In genomic region chrX:7110821-7111276, GRCh38 we compare ENCODE assay signal across 8 cellular contexts. TPM values are rescaled to one million over a fixed set of nuclear protein-coding genes. Genes with fewer than 3 reads are reported as not detected.
DNase-seq lines count a peak whose midpoint lies in the region; ATAC-seq and TF ChIP-seq lines count a peak whose summit lies in the region.

No MANE protein-coding gene starts in this region.

- 77 to 80% methylated on average over 5 of the region's 5 CpGs for WGBS in lower leg skin, 2 donors

- peak; percentile 24 for DNase-seq in EL
- DNase-seq in activated T-helper 2 cell treated with anti-CD3 and anti-CD28 coated beads, Interferon-gamma antibody, Interleukin-2, Interleukin-4, amounts not matched to agents 10 μg/mL and 5 μg/mL and 100 μg/mL, durations not matched to agents 14 hours and 24 hours and 36 hours (ENCODE audit: low spot score), result no peak
- DNase-seq in lower leg skin (ENCODE audit: low spot score in 2 of 2), result no peak
- no peak for DNase-seq in HuH-7 (ENCODE audit: low spot score)
- no peak for DNase-seq in NK-92 (lab: John Stamatoyannopoulos, UW; ENCODE audit: unreplicated experiment)
- DNase-seq in SHP77 treated with DMSO at 0.1 percent for 48 hours (lab: John Stamatoyannopoulos, UW), result no peak

- TF ChIP-seq POLR2A in lower leg skin (IDR thresholded peaks at IDR 0.05), result no peak

- H3K4me3 Mint-ChIP-seq in activated T-helper 2 cell treated with anti-CD3 and anti-CD28 coated beads, Interferon-gamma antibody, Interleukin-2, Interleukin-4, amounts not matched to agents 10 μg/mL and 5 μg/mL and 100 μg/mL, durations not matched to agents 14 hours and 24 hours and 36 hours (ENCODE audit: low read depth), result no peak overlapping the region

- peak; percentile 61 for ATAC-seq in GM21360 (IDR thresholded peaks at IDR 0.05; ENCODE audit: unreplicated experiment)
- ATAC-seq in HG03457 (IDR thresholded peaks at IDR 0.05; ENCODE audit: unreplicated experiment), result peak; percentile 50

- peak overlapping the region; percentile 36 for H3K27ac Mint-ChIP-seq in activated T-helper 2 cell treated with anti-CD3 and anti-CD28 coated beads, Interferon-gamma antibody, Interleukin-2, Interleukin-4, amounts not matched to agents 10 μg/mL and 5 μg/mL and 100 μg/mL, durations not matched to agents 14 hours and 24 hours and 36 hours

- H3K36me3 Mint-ChIP-seq in activated T-helper 2 cell treated with anti-CD3 and anti-CD28 coated beads, Interferon-gamma antibody, Interleukin-2, Interleukin-4, amounts not matched to agents 10 μg/mL and 5 μg/mL and 100 μg/mL, durations not matched to agents 14 hours and 24 hours and 36 hours (ENCODE audit: low read depth), result peaks cover 4% of the 10 kb centered on the region

- H3K4me3 ChIP-seq in lower leg skin (ENCODE audit: low read depth, poor library complexity, severe bottlenecking), result no peak overlapping the region

- intact Hi-C loops in activated T-helper 2 cell treated with anti-CD3 and anti-CD28 coated beads, Interferon-gamma antibody, Interleukin-2, Interleukin-4, amounts not matched to agents 10 μg/mL and 5 μg/mL and 100 μg/mL, durations not matched to agents 14 hours and 24 hours and 36 hours (cut with micrococcal nuclease), result no loop called here
- intact Hi-C loops in lower leg skin (cut with DNase I; ENCODE audit: low total_unique reads), result no loop called here

- no peak for TF ChIP-seq CTCF in lower leg skin (IDR thresholded peaks at IDR 0.05)

- peaks cover 24% of the 10 kb centered on the region for H3K4me1 Mint-ChIP-seq in activated T-helper 2 cell treated with anti-CD3 and anti-CD28 coated beads, Interferon-gamma antibody, Interleukin-2, Interleukin-4, amounts not matched to agents 10 μg/mL and 5 μg/mL and 100 μg/mL, durations not matched to agents 14 hours and 24 hours and 36 hours (ENCODE audit: low read depth)

- no peaks in the 10 kb centered on the region for H3K27me3 Mint-ChIP-seq in activated T-helper 2 cell treated with anti-CD3 and anti-CD28 coated beads, Interferon-gamma antibody, Interleukin-2, Interleukin-4, amounts not matched to agents 10 μg/mL and 5 μg/mL and 100 μg/mL, durations not matched to agents 14 hours and 24 hours and 36 hours (ENCODE audit: low read depth)

- no peaks in the 10 kb centered on the region for H3K9me3 Mint-ChIP-seq in activated T-helper 2 cell treated with anti-CD3 and anti-CD28 coated beads, Interferon-gamma antibody, Interleukin-2, Interleukin-4, amounts not matched to agents 10 μg/mL and 5 μg/mL and 100 μg/mL, durations not matched to agents 14 hours and 24 hours and 36 hours

RNA-seq across cellular contexts. Expression of gene STS, which starts 36.7 kb away (rescaled TPM):
- 0.90 and 1.0 TPM in 2 replicates for total RNA-seq in activated T-helper 2 cell treated with anti-CD3 and anti-CD28 coated beads, Interferon-gamma antibody, Interleukin-2, Interleukin-4, amounts not matched to agents 10 μg/mL and 5 μg/mL and 100 μg/mL, durations not matched to agents 14 hours and 24 hours and 36 hours
- total RNA-seq in lower leg skin, result 10 to 100 TPM; 11.3 to 15.7 (median 12.8) TPM

RNA-seq across cellular contexts. Expression of gene PUDP, which starts 37.1 kb away (rescaled TPM):
- total RNA-seq in activated T-helper 2 cell treated with anti-CD3 and anti-CD28 coated beads, Interferon-gamma antibody, Interleukin-2, Interleukin-4, amounts not matched to agents 10 μg/mL and 5 μg/mL and 100 μg/mL, durations not matched to agents 14 hours and 24 hours and 36 hours, result 16.3 and 16.7 TPM in 2 replicates
- 10 to 100 TPM in 1 of 4 donors, 1 to 10 TPM in 3; 5.7 to 10.7 (median 7.9) TPM for total RNA-seq in lower leg skin
